In genomic region chr10:128963246-128964099, GRCh38 we compare ENCODE assay signal across 17 cellular contexts.
DNase-seq lines count a peak whose midpoint lies in the region; ATAC-seq lines count a peak whose summit lies in the region.
"Had no signal": no experiment of that assay in that cellular context is flagged by ENCODE, and none has a peak within 500 bp of the region (broad histone marks: within the 10 kb centered on the region; RNA-seq: fewer than 3 reads in every experiment).

No MANE protein-coding gene starts in this region.

- DNase-seq in cardiac septum (ENCODE audit: low spot score) (peak; percentile 5), left cardiac atrium (no peak), head of caudate nucleus (peak in 27 of 42 donors; percentile 7 to 73 (median 37)), putamen (ENCODE audit: low spot score) (peak; percentile 39), Right ventricle myocardium inferior (ENCODE audit: missing footprints) (no peak)
- DNase-seq: Caco-2; CD4-positive, CD25-positive, alpha-beta regulatory T cell; CD8-positive, alpha-beta T cell; DMS153; DND-41; GDM1; GM23248; H9 had no signal

- intact Hi-C loops in cardiac septum (cut with DNase I) (no loop called here), left cardiac atrium (cut with DNase I) (no loop called here), head of caudate nucleus (cut with DNase I) (no loop called here), Right ventricle myocardium inferior (cut with DNase I) (no loop called here)

- ATAC-seq in left cardiac atrium: no peak
- no peak for ATAC-seq in HG03457 (IDR thresholded peaks at IDR 0.05; ENCODE audit: unreplicated experiment)
- ATAC-seq in GM21360 (IDR thresholded peaks at IDR 0.05; ENCODE audit: unreplicated experiment): no peak
- no peak for ATAC-seq in Right ventricle myocardium inferior
- ATAC-seq: CD8-positive, alpha-beta T cell; GM12878; HCT116 had no signal

Comparison
In these comparisons a context has a peak if more than half of its experiments do, and no peak if none do; other contexts are left out.
1. DNase-seq: peak in cardiac septum (single experiment), head of caudate nucleus (27 of 42) and putamen (single experiment); none in left cardiac atrium (single experiment) and Right ventricle myocardium inferior (single experiment).